20 cellular contexts compared by ENCODE assay signal in the genomic region with DNA sequence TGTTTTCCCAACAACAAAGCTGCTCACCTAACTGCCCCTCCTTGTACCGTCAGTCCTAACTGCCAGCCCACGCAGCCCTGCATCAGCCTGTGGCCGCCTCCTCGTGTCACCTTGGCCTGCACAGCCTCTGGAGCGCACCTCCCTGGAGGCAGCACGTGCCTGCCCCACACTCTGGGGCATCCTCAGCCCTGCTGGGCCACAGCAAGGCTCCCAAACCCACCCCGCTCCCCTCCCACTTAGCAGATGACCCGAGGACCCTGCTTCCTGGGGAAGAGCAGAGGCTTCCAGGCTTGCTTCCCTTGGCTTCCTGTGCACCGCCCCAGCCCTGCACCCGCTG.
DNase-seq lines count a peak whose midpoint lies in the region; ATAC-seq and TF ChIP-seq lines count a peak whose summit lies in the region.
"Had no signal": no experiment of that assay in that cellular context is flagged by ENCODE, and none has a peak within 500 bp of the region (broad histone marks: within the 10 kb centered on the region; RNA-seq: fewer than 3 reads in every experiment).

No MANE protein-coding gene starts in this region.

- no peaks in the 10 kb centered on the region for H3K79me2 ChIP-seq in DOHH2 (ENCODE audit: control insufficient read depth, low read length)
- no peaks in the 10 kb centered on the region for H3K79me2 ChIP-seq in mesendoderm (ENCODE audit: control insufficient read depth, insufficient read depth, low read length)

- H2BK5ac ChIP-seq in mesendoderm (ENCODE audit: low read length), result no peak overlapping the region

- H3K79me1 ChIP-seq in mesendoderm (ENCODE audit: low read length), result no peaks in the 10 kb centered on the region

- no peak overlapping the region for H3K4ac ChIP-seq in mesendoderm (ENCODE audit: low read depth, low read length)

- no peak overlapping the region for H4K8ac ChIP-seq in mesendoderm (ENCODE audit: low read depth, low read length)

- H4K5ac ChIP-seq in mesendoderm (ENCODE audit: low read length), result no peak overlapping the region

- no peak for ATAC-seq in activated B cell treated with CpG ODN at 0.5 μM for 24 hours (ENCODE audit: low read depth)
- ATAC-seq: K562 had no signal

- peaks cover 5% of the 10 kb centered on the region; the same call in 1 of the 2 replicates for H3F3A ChIP-seq in DOHH2 (ENCODE audit: control insufficient read depth, insufficient read depth)

- peaks cover 8% of the 10 kb centered on the region for H3K36me3 Mint-ChIP-seq in T-helper 1 cell treated with Interleukin-12 subunit alpha and Interleukin-12 subunit beta and Interleukin-4 antibody, amounts not matched to agents 30 μg/mL and 1 μg/mL, for 36 hours (ENCODE audit: low read depth)
- H3K36me3 Mint-ChIP-seq in activated B cell treated with CpG ODN at 0.5 μM for 24 hours (ENCODE audit: low read depth), result no peaks in the 10 kb centered on the region
- H3K36me3 Mint-ChIP-seq: CD4-positive, CD25-positive, alpha-beta regulatory T cell had no signal

- no CpG with 5 or more reads among the region's 10 CpGs for WGBS in mesendoderm (ENCODE audit: extremely low coverage, insufficient coverage, low lambda C conversion rate)

- DNase-seq in T-helper 1 cell (no peak), activated B cell treated with CpG ODN at 0.5 μM for 24 hours (no peak), mesendoderm (no peak), AG08395 (ENCODE audit: low spot score) (no peak), NCI-H345 (lab: John Stamatoyannopoulos, UW) (no peak), DMS114 treated with DMSO at 0.1 percent for 48 hours (lab: John Stamatoyannopoulos, UW; ENCODE audit: unreplicated experiment) (no peak)
- DNase-seq: 8988T; activated CD4-positive, alpha-beta T cell treated with anti-CD3 and anti-CD28 coated beads, Interleukin-2, amount 50 U/mL, for 4 hours; activated gamma-delta T cell treated with Interleukin-2 at 50 U/mL for 16 hours; brain microvascular endothelial cell; NCI-H1092 treated with DMSO at 0.1 percent for 48 hours; ovary; Right ventricle myocardium superior; stimulated activated CD4-positive, alpha-beta T cell treated with anti-CD3 and anti-CD28 coated beads, Interleukin-2, amount 100 ng/mL, for 48 hours; T1000 had no signal

- TF ChIP-seq CTCF in DOHH2 (IDR thresholded peaks at IDR 0.05; ENCODE audit: low read depth, low read length, poor library complexity, severe bottlenecking), result no peak
- no peak for TF ChIP-seq CTCF in activated B cell treated with CpG ODN at 0.5 μM for 24 hours (IDR thresholded peaks at IDR 0.05)

- H2BK15ac ChIP-seq in mesendoderm (replicated peaks; ENCODE audit: low read depth), result no peak overlapping the region

- peak overlapping the region; percentile 92 for H3K27ac Mint-ChIP-seq in T-helper 1 cell treated with Interleukin-12 subunit alpha and Interleukin-12 subunit beta and Interleukin-4 antibody, amounts not matched to agents 30 μg/mL and 1 μg/mL, for 36 hours
- peak overlapping the region; percentile 30 for H3K27ac Mint-ChIP-seq in activated B cell treated with CpG ODN at 0.5 μM for 24 hours

- POLR2A ChIA-PET in activated B cell treated with CpG ODN at 0.5 μM for 24 hours (lab: Charles Lee), result interaction anchor here (1.0 to 2.4 kb wide), 3 partner anchors 13 to 15 kb away, joined by 3 to 7 read pairs (median 3); no protein-coding TSS in a partner anchor

- peaks cover 9% of the 10 kb centered on the region for H3K9me3 Mint-ChIP-seq in T-helper 1 cell treated with Interleukin-12 subunit alpha and Interleukin-12 subunit beta and Interleukin-4 antibody, amounts not matched to agents 30 μg/mL and 1 μg/mL, for 36 hours
- H3K9me3 Mint-ChIP-seq in activated B cell treated with CpG ODN at 0.5 μM for 24 hours, result peaks cover 7% of the 10 kb centered on the region

- H3K18ac ChIP-seq in mesendoderm (ENCODE audit: low read length), result no peak overlapping the region

- no peak overlapping the region for H3K4me3 Mint-ChIP-seq in T-helper 1 cell treated with Interleukin-12 subunit alpha and Interleukin-12 subunit beta and Interleukin-4 antibody, amounts not matched to agents 30 μg/mL and 1 μg/mL, for 36 hours
- peak overlapping the region; percentile 11 for H3K4me3 Mint-ChIP-seq in activated B cell treated with CpG ODN at 0.5 μM for 24 hours

- H3K9me3 ChIP-seq in DOHH2 (ENCODE audit: control insufficient read depth, insufficient read depth, low read length), result peaks cover 5% of the 10 kb centered on the region
- H3K9me3 ChIP-seq: mucosa of descending colon, ovary had no signal

- H3K9ac ChIP-seq in mesendoderm (ENCODE audit: low read length), result no peak overlapping the region

- H3K27ac ChIP-seq in DOHH2 (ENCODE audit: low read depth, low read length), result peak overlapping the region; percentile 40; the same call in 1 of the 2 replicates
- no peak overlapping the region for H3K27ac ChIP-seq in mesendoderm (ENCODE audit: low read depth, low read length)
- H3K27ac ChIP-seq: brain microvascular endothelial cell, ovary had no signal

- no peak overlapping the region for H2BK120ac ChIP-seq in mesendoderm (ENCODE audit: low read depth, low read length)

- H3K56ac ChIP-seq in mesendoderm (ENCODE audit: low read length), result peak overlapping the region; percentile 31

- H3K27me3 Mint-ChIP-seq in T-helper 1 cell treated with Interleukin-12 subunit alpha and Interleukin-12 subunit beta and Interleukin-4 antibody, amounts not matched to agents 30 μg/mL and 1 μg/mL, for 36 hours (ENCODE audit: low read depth), result peaks cover 3% of the 10 kb centered on the region
- peaks cover 14% of the 10 kb centered on the region for H3K27me3 Mint-ChIP-seq in activated B cell treated with CpG ODN at 0.5 μM for 24 hours

- CTCF ChIA-PET in activated B cell treated with CpG ODN at 0.5 μM for 24 hours (lab: Charles Lee), result no interaction called here

- H3K4me3 ChIP-seq in DOHH2 (ENCODE audit: low read length) (peak overlapping the region; percentile 24), mesendoderm (ENCODE audit: low read length) (no peak overlapping the region)
- H3K4me3 ChIP-seq: K562, mucosa of descending colon, ovary had no signal

- H3K27me3 ChIP-seq in DOHH2 (ENCODE audit: control insufficient read depth, low read length) (no peaks in the 10 kb centered on the region), mesendoderm (ENCODE audit: insufficient read depth, low read length, poor library complexity) (no peaks in the 10 kb centered on the region)
- H3K27me3 ChIP-seq: ovary had no signal

- H3K36me3 ChIP-seq in DOHH2 (ENCODE audit: control insufficient read depth, low read length), result no peaks in the 10 kb centered on the region
- no peaks in the 10 kb centered on the region for H3K36me3 ChIP-seq in mesendoderm (ENCODE audit: control insufficient read depth, insufficient read depth, low read length)
- H3K36me3 ChIP-seq: brain microvascular endothelial cell, ovary had no signal

- no peak overlapping the region for H3K23ac ChIP-seq in mesendoderm (ENCODE audit: low read length)

- H2AK5ac ChIP-seq in mesendoderm (ENCODE audit: low read length), result no peak overlapping the region

- intact Hi-C loops in activated B cell treated with CpG ODN at 0.5 μM for 24 hours (cut with micrococcal nuclease), result no loop called here

- H3K4me2 ChIP-seq in DOHH2 (ENCODE audit: low read length) (peak overlapping the region; percentile 53), mesendoderm (ENCODE audit: low read length) (no peak overlapping the region)

- no peaks in the 10 kb centered on the region for H3K9me2 ChIP-seq in DOHH2 (replicated peaks; ENCODE audit: control insufficient read depth, low read length)

- H3K4me1 Mint-ChIP-seq in T-helper 1 cell treated with Interleukin-12 subunit alpha and Interleukin-12 subunit beta and Interleukin-4 antibody, amounts not matched to agents 30 μg/mL and 1 μg/mL, for 36 hours (ENCODE audit: low read depth), result peaks cover 30% of the 10 kb centered on the region
- H3K4me1 Mint-ChIP-seq in activated B cell treated with CpG ODN at 0.5 μM for 24 hours, result peaks cover 20% of the 10 kb centered on the region

- H3K4me1 ChIP-seq in DOHH2 (ENCODE audit: control insufficient read depth, low read length), result peaks cover 62% of the 10 kb centered on the region
- no peaks in the 10 kb centered on the region for H3K4me1 ChIP-seq in mesendoderm (ENCODE audit: control insufficient read depth, low read depth, low read length)

- H4K20me1 ChIP-seq in DOHH2 (ENCODE audit: control insufficient read depth, insufficient read depth, low read depth, low read length), result no peaks in the 10 kb centered on the region
